Comparison of ENCODE assay signal across 8 cellular contexts in the genomic region with DNA sequence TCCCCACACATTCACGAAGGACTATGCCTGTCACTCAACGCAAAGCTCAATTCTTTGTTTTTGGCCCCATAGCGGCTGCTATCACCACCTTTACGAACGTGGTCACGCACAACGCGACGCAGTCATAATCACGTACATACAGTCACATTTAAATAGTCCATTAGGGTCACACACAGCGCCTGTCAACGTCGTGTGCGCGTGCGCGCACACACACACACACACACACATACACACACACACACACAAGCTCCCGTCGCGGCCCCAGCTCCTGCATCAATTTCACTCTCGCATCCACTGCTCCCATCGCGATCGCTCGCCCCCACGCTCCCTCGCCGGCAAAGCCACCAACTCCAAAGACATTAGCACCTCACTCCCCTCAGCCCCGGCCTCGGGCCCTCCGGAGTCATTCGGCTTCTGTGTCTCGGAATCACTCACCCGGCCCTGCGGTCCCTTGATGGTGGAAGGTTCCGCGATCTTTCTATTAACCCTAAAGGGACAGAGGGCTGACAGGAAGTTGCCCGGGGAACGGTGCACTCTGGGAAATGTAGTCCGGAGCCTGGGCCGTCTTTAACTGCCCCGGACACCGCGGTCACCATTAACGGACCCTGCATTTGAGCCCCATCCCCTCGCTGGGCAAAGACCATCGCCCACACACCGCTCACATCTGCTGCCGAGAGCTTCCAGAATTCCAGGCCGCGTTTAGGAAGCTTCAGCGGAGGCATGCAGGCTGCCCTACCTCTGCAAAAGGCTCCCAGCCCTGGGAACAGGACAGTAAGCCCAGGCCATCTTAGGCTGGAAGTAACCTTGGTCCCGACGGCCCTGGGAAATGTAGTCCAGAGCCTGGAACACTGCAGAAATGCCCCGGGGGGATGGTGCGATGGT. TPM values are rescaled to one million over a fixed set of nuclear protein-coding genes. Genes with fewer than 3 reads are reported as not detected.
DNase-seq lines count a peak whose midpoint lies in the region; ATAC-seq lines count a peak whose summit lies in the region.

A gene (minus strand): TSS at position 486 of the 882 bp plus-strand sequence. CDS start 12,768 bp downstream, outside the sequence.

- ATAC-seq in GM19351 (IDR thresholded peaks at IDR 0.05; ENCODE audit: unreplicated experiment), result peak; percentile 94
- peak; percentile 86 for ATAC-seq in HG03521 (IDR thresholded peaks at IDR 0.05; ENCODE audit: unreplicated experiment)

- DNase-seq in C1 segment of cervical spinal cord (lab: John Stamatoyannopoulos, UW) (peak; percentile 66 to 96 (median 90)), NOMO-1 (lab: John Stamatoyannopoulos, UW; ENCODE audit: unreplicated experiment in 2 of 2) (peak; percentile 44 to 69), activated T-cell treated with anti-CD3 and anti-CD28 coated beads for 24 hours (ENCODE audit: low read depth) (peak; percentile 79), epithelial cell of prostate (ENCODE audit: low read depth, low spot score) (peak; percentile 41)
- peak; percentile 65 to 73 for DNase-seq in stimulated activated CD8-positive, alpha-beta memory T cell treated with anti-CD3 and anti-CD28 coated beads, Interleukin-2, amount 100 ng/mL, for 48 hours (ENCODE audit: low read depth in 2 of 2)

- H3K4me1 ChIP-seq in mononuclear cell (ENCODE audit: insufficient read depth, low read length), result peaks cover 15% of the 10 kb centered on the region

- peak within 1 kb of the TSS; percentile 71 for H3K27ac ChIP-seq in epithelial cell of prostate

- peak within 1 kb of the TSS; percentile 48 for H3K4me3 ChIP-seq in mononuclear cell (ENCODE audit: low read length)

- peaks cover 25% of the 10 kb centered on the region for H3K9me3 ChIP-seq in mononuclear cell (ENCODE audit: low read depth, low read length)

- H3K27me3 ChIP-seq in mononuclear cell (ENCODE audit: insufficient read depth, low read length), result no peaks in the 10 kb centered on the region

RNA-seq across cellular contexts. Expression of the gene that starts here (rescaled TPM):
- total RNA-seq in mononuclear cell, result 1.8 TPM

Comparison
In these comparisons a context has a peak if more than half of its experiments do, and no peak if none do; other contexts are left out.
1. Peak in every context shown above with its lines: DNase-seq, ATAC-seq, H3K4me3 ChIP-seq and H3K27ac ChIP-seq.